Comparison of ENCODE assay signal across 14 cellular contexts in the genomic region with DNA sequence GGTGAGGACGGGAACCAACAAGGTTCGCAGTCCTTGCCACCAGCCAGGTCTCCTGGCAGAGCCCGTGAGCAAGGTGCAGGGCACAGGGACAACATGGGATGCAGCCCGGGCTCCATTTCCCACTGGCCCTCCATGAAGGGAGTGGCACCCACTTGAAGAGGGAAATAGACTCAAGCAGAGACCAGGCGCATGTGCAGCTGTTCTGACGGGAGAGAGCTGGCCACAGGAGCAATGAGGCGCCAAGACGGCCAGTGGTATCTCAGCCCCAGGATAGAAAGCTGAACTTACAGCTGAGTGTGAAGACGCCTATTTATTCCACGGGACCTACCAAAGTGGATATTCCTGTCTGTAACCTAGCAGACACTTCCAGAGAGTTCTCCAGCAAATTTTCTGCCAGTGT. TPM values are rescaled to one million over a fixed set of nuclear protein-coding genes. Genes with fewer than 3 reads are reported as not detected.
"Had no signal": no experiment of that assay in that cellular context is flagged by ENCODE, and none has a peak within 500 bp of the region (broad histone marks: within the 10 kb centered on the region; RNA-seq: fewer than 3 reads in every experiment).

No MANE protein-coding gene starts in this region.

- DNase-seq: activated effector memory CD4-positive, alpha-beta T cell treated with anti-CD3 and anti-CD28 coated beads, Interleukin-2, amount 50 U/mL, for 16 hours; activated T-cell treated with anti-CD3 and anti-CD28 coated beads, Interleukin-2, amount 50 U/mL, for 24 hours; amniotic stem cell; cortex of kidney; effector CD8-positive, alpha-beta T cell; left ventricle myocardium superior; right cardiac atrium; stimulated activated CD4-positive, alpha-beta T cell treated with anti-CD3 and anti-CD28 coated beads, Interleukin-2, amount 100 ng/mL, for 24 hours; stimulated activated naive CD8-positive, alpha-beta T cell treated with anti-CD3 and anti-CD28 coated beads, Interleukin-15, amount 100 ng/mL, for 72 hours had no signal

- H3K4me3 Mint-ChIP-seq: activated T-cell treated with anti-CD3 and anti-CD28 coated beads, Interleukin-2, amount 50 U/mL, for 24 hours; brain; central memory CD8-positive, alpha-beta T cell; stimulated activated naive CD8-positive, alpha-beta T cell treated with anti-CD3 and anti-CD28 coated beads, Interleukin-15, amount 100 ng/mL, for 72 hours had no signal

- H3K9me3 Mint-ChIP-seq: activated T-cell treated with anti-CD3 and anti-CD28 coated beads, Interleukin-2, amount 50 U/mL, for 24 hours; brain; central memory CD8-positive, alpha-beta T cell; stimulated activated naive CD8-positive, alpha-beta T cell treated with anti-CD3 and anti-CD28 coated beads, Interleukin-15, amount 100 ng/mL, for 72 hours had no signal

- H3K36me3 ChIP-seq: gastroesophageal sphincter, thoracic aorta had no signal

- ATAC-seq: gastroesophageal sphincter; left ventricle myocardium superior; right cardiac atrium; stimulated activated naive CD8-positive, alpha-beta T cell treated with anti-CD3 and anti-CD28 coated beads, Interleukin-15, amount 100 ng/mL, for 72 hours had no signal

- H3K27me3 Mint-ChIP-seq: activated T-cell treated with anti-CD3 and anti-CD28 coated beads, Interleukin-2, amount 50 U/mL, for 24 hours; brain; central memory CD8-positive, alpha-beta T cell; stimulated activated naive CD8-positive, alpha-beta T cell treated with anti-CD3 and anti-CD28 coated beads, Interleukin-15, amount 100 ng/mL, for 72 hours had no signal

- H3K27me3 ChIP-seq: gastroesophageal sphincter had no signal

- H3K27ac ChIP-seq: epithelial cell of prostate, thoracic aorta had no signal

- H3K9me3 ChIP-seq: gastroesophageal sphincter, thoracic aorta had no signal

- H3K4me3 ChIP-seq: gastroesophageal sphincter, thoracic aorta had no signal

RNA-seq across cellular contexts. Expression of gene FOXJ1, which starts 8.2 kb away (rescaled TPM):
- total RNA-seq: gastroesophageal sphincter, left ventricle myocardium superior, right cardiac atrium, thoracic aorta had no signal
- polyA plus RNA-seq: right cardiac atrium had no signal
